In genomic region chr3:119456469-119456868, GRCh38 we compare ENCODE assay signal across 1 cellular context.
TF ChIP-seq lines count a peak whose summit lies in the region.

No MANE protein-coding gene starts in this region.

TF ChIP-seq in GM12878, 131 proteins besides CTCF, POLR2A, EP300 and RAD21:
- TF ChIP-seq BMI1 (IDR thresholded peaks at IDR 0.05; ENCODE audit: borderline replicate concordance) (no peak), HCFC1 (IDR thresholded peaks at IDR 0.05; ENCODE audit: low read length) (no peak), ATF3 (IDR thresholded peaks at IDR 0.05; ENCODE audit: borderline replicate concordance, extremely low read depth, low read depth, low read length) (no peak), CBFB (IDR thresholded peaks at IDR 0.05; ENCODE audit: low read depth) (no peak), ZNF24 (IDR thresholded peaks at IDR 0.05) (no peak), STAT3 (IDR thresholded peaks at IDR 0.05; ENCODE audit: low read depth, low read length) (no peak), BRCA1 (IDR thresholded peaks at IDR 0.05; ENCODE audit: low read depth, low read length) (no peak), ETV6 (conservative IDR thresholded peaks at IDR 0.05 in 1 of 2, IDR thresholded peaks at IDR 0.05 in 1 of 2; ENCODE audit: borderline replicate concordance in 1 of 2, low read depth in 1 of 2) (no peak), ZBTB33 (IDR thresholded peaks at IDR 0.05) (no peak), POLR2AphosphoS2 (IDR thresholded peaks at IDR 0.05; ENCODE audit: low read depth, low read length) (no peak)
